ENCODE assay signal across 20 cellular contexts in the genomic region with DNA sequence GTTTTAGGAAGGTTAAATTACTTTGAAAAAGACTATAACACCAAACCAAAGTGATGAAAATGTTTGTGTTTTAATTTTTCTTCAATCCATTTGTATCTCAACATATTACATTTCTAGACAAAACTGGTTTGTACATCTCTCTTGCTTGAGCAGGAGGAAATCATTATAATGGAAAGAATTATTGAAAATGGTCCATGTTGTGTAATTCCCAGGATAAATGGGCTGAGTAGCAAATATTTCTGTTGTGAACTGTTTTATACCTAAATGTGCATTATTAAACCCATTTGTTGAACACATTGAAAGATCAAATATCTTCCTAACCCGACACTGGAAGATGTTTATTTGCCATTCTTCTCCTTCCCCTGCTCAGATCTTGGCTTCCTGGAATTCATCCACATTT. TPM values are rescaled to one million over a fixed set of nuclear protein-coding genes. Genes with fewer than 3 reads are reported as not detected.
DNase-seq lines count a peak whose midpoint lies in the region; ATAC-seq, FAIRE-seq and TF ChIP-seq lines count a peak whose summit lies in the region.
"Had no signal": no experiment of that assay in that cellular context is flagged by ENCODE, and none has a peak within 500 bp of the region (broad histone marks: within the 10 kb centered on the region; RNA-seq: fewer than 3 reads in every experiment).

No MANE protein-coding gene starts in this region.

- H3K27me3 Mint-ChIP-seq in T-helper 17 cell: peaks cover 19% of the 10 kb centered on the region

- ATAC-seq in Right ventricle myocardium inferior: no peak
- ATAC-seq in T-helper 17 cell: no peak
- ATAC-seq: CD8-positive, alpha-beta T cell; GM12878 had no signal

- FAIRE-seq in GM12892 (lab: Jason Lieb, UNC) (peak; percentile 27), RCC 7860 (lab: Jason Lieb, UNC) (peak; percentile 4)
- FAIRE-seq: G401.6, GM12878, GM18507, H54 had no signal

- H3K27ac Mint-ChIP-seq in T-helper 17 cell: no peak overlapping the region
- H3K27ac Mint-ChIP-seq: B cell; CD4-positive, CD25-positive, alpha-beta regulatory T cell; CD8-positive, alpha-beta T cell; HFFc6 had no signal

- DNase-seq in GM12892 (ENCODE audit: insufficient read length) (no peak), RCC 7860 (ENCODE audit: low spot score) (no peak), fibroblast of peridontal ligament (ENCODE audit: extremely low read depth) (peak; percentile 56), Right ventricle myocardium inferior (ENCODE audit: missing footprints) (no peak), T-helper 17 cell (no peak), HK-2 (ENCODE audit: unreplicated experiment) (no peak)
- DNase-seq: Caco-2; CD4-positive, CD25-positive, alpha-beta regulatory T cell; CD8-positive, alpha-beta T cell; DMS153; DND-41; GOT3; HFFc6 had no signal

- intact Hi-C loops in Right ventricle myocardium inferior (cut with DNase I): no loop called here

- no peak for TF ChIP-seq POLR2A in GM12892 (IDR thresholded peaks at IDR 0.05; ENCODE audit: low read depth, low read length)

- H3K9me3 ChIP-seq in T-helper 17 cell (ENCODE audit: control insufficient read depth, low read length, poor library complexity, severe bottlenecking): no peaks in the 10 kb centered on the region
- H3K9me3 ChIP-seq: BLaER1, Caco-2, HAP-1 had no signal

- peaks cover 12% of the 10 kb centered on the region for H3K4me1 Mint-ChIP-seq in T-helper 17 cell
- H3K4me1 Mint-ChIP-seq: B cell had no signal

- H3K4me3 Mint-ChIP-seq in T-helper 17 cell: no peak overlapping the region
- H3K4me3 Mint-ChIP-seq: B cell; CD4-positive, CD25-positive, alpha-beta regulatory T cell; CD8-positive, alpha-beta T cell; HFFc6 had no signal

- H3K36me3 Mint-ChIP-seq in T-helper 17 cell (ENCODE audit: low read depth): no peaks in the 10 kb centered on the region
- H3K36me3 Mint-ChIP-seq: CD4-positive, CD25-positive, alpha-beta regulatory T cell; CD8-positive, alpha-beta T cell had no signal

RNA-seq across cellular contexts. Expression of a gene that starts 14.1 kb away (rescaled TPM):
- polyA plus RNA-seq in GM12892 (2012; ENCODE audit: missing spikeins): 19.7 TPM
- total RNA-seq in Right ventricle myocardium inferior: 23.6 TPM
- 10 to 100 TPM; 61.5 to 63.7 TPM for total RNA-seq in T-helper 17 cell
